Comparison of ENCODE assay signal across 17 cellular contexts in genomic region chr5:122933926-122934325, GRCh38.
DNase-seq lines count a peak whose midpoint lies in the region; ATAC-seq, FAIRE-seq and TF ChIP-seq lines count a peak whose summit lies in the region.
"Had no signal": no experiment of that assay in that cellular context is flagged by ENCODE, and none has a peak within 500 bp of the region (broad histone marks: within the 10 kb centered on the region; RNA-seq: fewer than 3 reads in every experiment).

No MANE protein-coding gene starts in this region.

- H2BK5ac ChIP-seq in mesendoderm (ENCODE audit: low read length), result no peak overlapping the region

- H3K9me3 ChIP-seq in K562 (replicated peaks; ENCODE audit: control insufficient read depth, insufficient read depth, low read depth, low read length) (no peaks in the 10 kb centered on the region), psoas muscle (no peaks in the 10 kb centered on the region)
- H3K9me3 ChIP-seq: SJCRH30 had no signal

- no peak for TF ChIP-seq POLR2A in K562 (conservative IDR thresholded peaks at IDR 0.05)

- H3K4me2 ChIP-seq in K562 (ENCODE audit: insufficient read depth, low read length) (no peak overlapping the region), mesendoderm (ENCODE audit: low read length) (no peak overlapping the region)

- TF ChIP-seq CTCF in K562 (IDR thresholded peaks at IDR 0.05 in 2 of 3, conservative IDR thresholded peaks at IDR 0.05 in 1 of 3; ENCODE audit: insufficient read depth in 2 of 3, low read depth in 1 of 3, low read length in 3 of 3), result no peak
- TF ChIP-seq CTCF in psoas muscle (IDR thresholded peaks at IDR 0.05), result no peak

- H3K9ac ChIP-seq in K562 (ENCODE audit: insufficient read depth in 1 of 2, low read depth in 2 of 2, low read length in 2 of 2) (no peak overlapping the region), mesendoderm (ENCODE audit: low read length) (no peak overlapping the region)
- H3K9ac ChIP-seq: GM23248 had no signal

- DNase-seq in DMS53 treated with DMSO at 0.1 percent for 48 hours (lab: John Stamatoyannopoulos, UW; ENCODE audit: unreplicated experiment), result peak; percentile 9
- peak; percentile 54 for DNase-seq in HEK293T (ENCODE audit: extremely low spot score)
- no peak for DNase-seq in K562 (ENCODE audit: extremely low read depth in 1 of 4, low spot score in 3 of 4)
- no peak for DNase-seq in mesendoderm
- no peak for DNase-seq in Kasumi-1 (lab: John Stamatoyannopoulos, UW)
- no peak for DNase-seq in psoas muscle
- DNase-seq: C1 segment of cervical spinal cord, EL, GM23248, IMR-90, NCI-H1105 treated with DMSO at 0.1 percent for 48 hours, NCI-H187, NCI-H526 treated with DMSO at 0.1 percent for 48 hours, SJCRH30 had no signal

- peak overlapping the region; percentile 36 for H3K4ac ChIP-seq in mesendoderm (ENCODE audit: low read depth, low read length)

- no peak overlapping the region for H2AFZ ChIP-seq in K562 (ENCODE audit: low read depth, low read length)
- H2AFZ ChIP-seq: GM23248 had no signal

- ATAC-seq in K562, result no peak
- ATAC-seq in GM21515 (IDR thresholded peaks at IDR 0.05; ENCODE audit: unreplicated experiment), result no peak
- no peak for ATAC-seq in GM21723 (IDR thresholded peaks at IDR 0.05; ENCODE audit: unreplicated experiment)
- ATAC-seq in psoas muscle, result no peak

- no peaks in the 10 kb centered on the region for H3K79me1 ChIP-seq in mesendoderm (ENCODE audit: low read length)

- no peaks in the 10 kb centered on the region for H3K9me1 ChIP-seq in K562 (ENCODE audit: control insufficient read depth, insufficient read depth, low read length)

- 54% methylated on average over 7 of the region's 8 CpGs for WGBS in K562 (ENCODE audit: insufficient coverage, low coverage, missing lambda C conversion rate)
- no CpG with 5 or more reads among the region's 8 CpGs for WGBS in mesendoderm (ENCODE audit: extremely low coverage, insufficient coverage, low lambda C conversion rate)
- 91 to 95% (median 93%) methylated on average over 8 of the region's 8 CpGs for WGBS in psoas muscle, 3 donors

- no peak overlapping the region for H2AK5ac ChIP-seq in mesendoderm (ENCODE audit: low read length)

- in situ Hi-C loops in K562 (cut with MboI), result no loop called here

- H3K27ac ChIP-seq in K562 (ENCODE audit: extremely low read depth, low read depth, low read length) (no peak overlapping the region), mesendoderm (ENCODE audit: low read depth, low read length) (no peak overlapping the region), psoas muscle (no peak overlapping the region)
- H3K27ac ChIP-seq: GM23248, RWPE1, SJCRH30 had no signal

- H3K36me3 ChIP-seq in K562 (ENCODE audit: control insufficient read depth, insufficient read depth, low read length) (no peaks in the 10 kb centered on the region), mesendoderm (ENCODE audit: control insufficient read depth, insufficient read depth, low read length) (no peaks in the 10 kb centered on the region), psoas muscle (ENCODE audit: insufficient read depth in 1 of 2, low read depth in 1 of 2) (no peaks in the 10 kb centered on the region)
- H3K36me3 ChIP-seq: SJCRH30 had no signal

- H3K27me3 ChIP-seq in K562 (ENCODE audit: control insufficient read depth in 2 of 2, insufficient read depth in 2 of 2, low read length in 2 of 2) (no peaks in the 10 kb centered on the region), mesendoderm (ENCODE audit: insufficient read depth, low read length, poor library complexity) (no peaks in the 10 kb centered on the region), psoas muscle (ENCODE audit: insufficient read depth in 3 of 3, low read length in 2 of 3) (no peaks in the 10 kb centered on the region)
- H3K27me3 ChIP-seq: SJCRH30 had no signal

- intact Hi-C loops in K562 (cut with micrococcal nuclease) (no loop called here), psoas muscle (cut with DNase I) (loop anchor here in 1 of 2 donors (5.0 kb wide), 1 partner anchor 352 kb away; no protein-coding TSS in a partner anchor)

- no peak overlapping the region for H4K5ac ChIP-seq in mesendoderm (ENCODE audit: low read length)

- no peak overlapping the region for H2BK120ac ChIP-seq in mesendoderm (ENCODE audit: low read depth, low read length)

- no peak overlapping the region for H3K23ac ChIP-seq in mesendoderm (ENCODE audit: low read length)

- no peak overlapping the region for H3K56ac ChIP-seq in mesendoderm (ENCODE audit: low read length)

- H3K4me1 ChIP-seq in K562 (replicated peaks in 1 of 2; ENCODE audit: control insufficient read depth in 2 of 2, insufficient read depth in 2 of 2, low read length in 2 of 2), result no peaks in the 10 kb centered on the region
- no peaks in the 10 kb centered on the region for H3K4me1 ChIP-seq in mesendoderm (ENCODE audit: control insufficient read depth, low read depth, low read length)
- H3K4me1 ChIP-seq in psoas muscle, result no peaks in the 10 kb centered on the region
- H3K4me1 ChIP-seq: SJCRH30 had no signal

- H3K79me2 ChIP-seq in K562 (ENCODE audit: control insufficient read depth, insufficient read depth, low read length) (no peaks in the 10 kb centered on the region), mesendoderm (ENCODE audit: control insufficient read depth, insufficient read depth, low read length) (no peaks in the 10 kb centered on the region)

- TF ChIP-seq EP300 in K562 (IDR thresholded peaks at IDR 0.05; ENCODE audit: low read length), result no peak

- H3K4me3 ChIP-seq in K562 (no peak overlapping the region), mesendoderm (ENCODE audit: low read length) (no peak overlapping the region), psoas muscle (no peak overlapping the region)
- H3K4me3 ChIP-seq: GM23248, SJCRH30 had no signal

- POLR2A ChIA-PET in HEK293T (lab: Yijun Ruan, JAX), result no interaction called here
- POLR2A ChIA-PET in K562 (lab: Yijun Ruan, JAX), result interaction anchor here (1.4 kb wide), 1 partner anchor 10 kb away, joined by 4 read pairs; no protein-coding TSS in a partner anchor

- H4K8ac ChIP-seq in mesendoderm (ENCODE audit: low read depth, low read length), result no peak overlapping the region

- H4K20me1 ChIP-seq in K562 (replicated peaks; ENCODE audit: control insufficient read depth, insufficient read depth, low read length), result no peaks in the 10 kb centered on the region

- no peak for TF ChIP-seq RAD21 in K562 (CRISPR knock-in tag; conservative IDR thresholded peaks at IDR 0.05 in 1 of 2, IDR thresholded peaks at IDR 0.05 in 1 of 2)

- CTCF ChIA-PET in HEK293T (lab: Yijun Ruan, JAX), result no interaction called here
- CTCF ChIA-PET in K562 (lab: Yijun Ruan, JAX; ENCODE audit: low intra/inter-chr PET ratio), result no interaction called here

- H3K18ac ChIP-seq in mesendoderm (ENCODE audit: low read length), result no peak overlapping the region

- no TSS peak for BruUV-seq in K562 (replicated peaks; lab: Mats Ljungman, UMichigan)

- H2BK15ac ChIP-seq in mesendoderm (replicated peaks; ENCODE audit: low read depth), result no peak overlapping the region

- FAIRE-seq in K562 (lab: Jason Lieb, UNC), result no peak

TF ChIP-seq in HEK293T, 16 proteins besides CTCF, POLR2A, EP300 and RAD21:
- TF ChIP-seq SP1 (IDR thresholded peaks at IDR 0.05), result no peak
- TF ChIP-seq CTBP1 (IDR thresholded peaks at IDR 0.05; ENCODE audit: borderline replicate concordance), result no peak
- no peak for TF ChIP-seq LEF1 (IDR thresholded peaks at IDR 0.05; ENCODE audit: borderline replicate concordance)
- TF ChIP-seq L3MBTL2 (conservative IDR thresholded peaks at IDR 0.05), result no peak
- TF ChIP-seq FOXA1 (IDR thresholded peaks at IDR 0.05), result no peak
- no peak for TF ChIP-seq ZNF384 (IDR thresholded peaks at IDR 0.05)
- no peak for TF ChIP-seq ELF4 (IDR thresholded peaks at IDR 0.05)
- TF ChIP-seq PKNOX1 (IDR thresholded peaks at IDR 0.05), result no peak
- no peak for TF ChIP-seq HDGF (IDR thresholded peaks at IDR 0.05; ENCODE audit: borderline replicate concordance)
- TF ChIP-seq FOXM1 (IDR thresholded peaks at IDR 0.05; ENCODE audit: borderline replicate concordance), result no peak
- TF ChIP-seq BHLHE40 (IDR thresholded peaks at IDR 0.05; ENCODE audit: borderline replicate concordance), result no peak
- no peak for TF ChIP-seq ARNT (IDR thresholded peaks at IDR 0.05)
- TF ChIP-seq FOXK2 (IDR thresholded peaks at IDR 0.05), result no peak
- TF ChIP-seq TARDBP (IDR thresholded peaks at IDR 0.05), result no peak

TF ChIP-seq in K562, 482 proteins besides CTCF, POLR2A, EP300 and RAD21 (continues in another document):
- TF ChIP-seq TBL1XR1 (IDR thresholded peaks at IDR 0.05; ENCODE audit: low read length in 2 of 2) (no peak), YBX1 (IDR thresholded peaks at IDR 0.05) (no peak)
- TF ChIP-seq, protein P1, sequence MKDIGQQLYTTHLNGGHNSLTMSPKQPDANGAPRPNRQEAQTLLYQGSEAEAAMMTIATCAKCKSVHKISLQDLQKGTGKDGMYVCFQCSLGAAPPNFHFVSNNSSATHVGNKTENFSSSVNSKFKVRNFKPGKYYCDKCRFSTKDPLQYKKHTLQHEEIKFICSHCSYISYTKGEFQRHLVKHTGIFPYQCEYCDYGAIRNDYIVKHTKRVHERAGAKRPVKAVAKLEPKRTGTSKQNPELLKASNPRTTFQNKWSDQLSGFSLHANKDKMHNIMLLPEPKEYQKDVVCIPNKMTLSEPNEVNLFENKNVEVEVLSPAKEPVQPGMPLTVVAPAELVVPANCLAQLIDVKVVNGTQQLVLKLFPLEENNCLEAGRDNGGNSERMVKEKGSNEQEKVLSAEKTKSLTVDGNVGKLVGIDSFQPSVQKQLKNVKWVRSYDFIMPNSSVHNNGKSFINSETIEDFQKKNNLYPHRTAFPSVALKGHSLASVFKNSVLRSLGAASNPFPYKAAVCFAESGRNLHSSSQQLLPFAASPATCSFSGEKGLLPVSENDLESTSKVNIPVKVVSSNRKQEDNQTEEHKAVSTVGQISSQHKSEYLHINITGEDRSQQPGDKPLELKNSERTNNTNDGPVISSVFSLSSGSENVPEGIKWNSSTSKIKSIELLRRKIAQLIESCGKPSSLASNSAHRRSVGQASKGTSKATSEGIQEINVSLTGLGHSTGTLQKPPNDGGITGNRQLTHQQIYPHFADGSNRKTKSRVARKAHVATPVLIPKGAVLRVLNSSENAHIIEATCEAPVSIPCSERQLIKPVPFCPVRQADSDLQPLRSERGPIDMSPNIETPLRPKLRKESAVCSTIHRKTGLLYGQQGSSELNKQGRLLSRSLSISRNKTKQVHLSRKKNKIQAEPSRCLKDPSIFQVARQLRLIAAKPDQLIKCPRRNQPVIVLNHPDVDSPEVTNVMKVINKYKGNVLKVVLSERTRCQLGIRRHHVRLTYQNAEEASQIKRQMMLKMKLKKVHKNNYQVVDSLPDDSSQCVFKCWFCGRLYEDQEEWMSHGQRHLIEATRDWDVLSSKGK (CRISPR knock-in tag; IDR thresholded peaks at IDR 0.05), result no peak
- TF ChIP-seq, protein P2, sequence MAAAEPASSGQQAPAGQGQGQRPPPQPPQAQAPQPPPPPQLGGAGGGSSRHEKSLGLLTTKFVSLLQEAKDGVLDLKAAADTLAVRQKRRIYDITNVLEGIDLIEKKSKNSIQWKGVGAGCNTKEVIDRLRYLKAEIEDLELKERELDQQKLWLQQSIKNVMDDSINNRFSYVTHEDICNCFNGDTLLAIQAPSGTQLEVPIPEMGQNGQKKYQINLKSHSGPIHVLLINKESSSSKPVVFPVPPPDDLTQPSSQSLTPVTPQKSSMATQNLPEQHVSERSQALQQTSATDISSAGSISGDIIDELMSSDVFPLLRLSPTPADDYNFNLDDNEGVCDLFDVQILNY (CRISPR knock-in tag; IDR thresholded peaks at IDR 0.05), result no peak

Comparison
In these comparisons a context has a peak if more than half of its experiments do, and no peak if none do; other contexts are left out.
1. DNase-seq: peak in DMS53 treated with DMSO at 0.1 percent for 48 hours (single experiment) and HEK293T (single experiment); none in K562 (0 of 4), mesendoderm (single experiment), Kasumi-1 (0 of 2) and psoas muscle (0 of 2).